ENCODE assay signal across 10 cellular contexts in genomic region chr2:102417946-102418345, GRCh38. TPM values are rescaled to one million over a fixed set of nuclear protein-coding genes. Genes with fewer than 3 reads are reported as not detected.
DNase-seq lines count a peak whose midpoint lies in the region; ATAC-seq and TF ChIP-seq lines count a peak whose summit lies in the region.
"Had no signal": no experiment of that assay in that cellular context is flagged by ENCODE, and none has a peak within 500 bp of the region (broad histone marks: within the 10 kb centered on the region; RNA-seq: fewer than 3 reads in every experiment).

No MANE protein-coding gene starts in this region.

- no peaks in the 10 kb centered on the region for H3K9me3 ChIP-seq in lower lobe of right lung
- H3K9me3 ChIP-seq in effector memory CD4-positive, alpha-beta T cell (ENCODE audit: control insufficient read depth, low read length) = no peaks in the 10 kb centered on the region

- POLR2A ChIA-PET in activated CD4-positive, alpha-beta memory T cell treated with anti-CD3 and anti-CD28 coated beads for 36 hours (lab: Charles Lee) = no interaction called here

- CTCF ChIA-PET in activated naive CD4-positive, alpha-beta T cell treated with anti-CD3 and anti-CD28 coated beads, Interleukin-2, amount 10 ng/mL, durations not matched to agents 7 days and 5 days (lab: Charles Lee) = interaction anchor here (1.0 to 5.1 kb wide), 6 partner anchors 25 to 178 kb away, joined by 3 to 21 read pairs (median 5); no protein-coding TSS in a partner anchor
- CTCF ChIA-PET in activated CD4-positive, alpha-beta memory T cell treated with anti-CD3 and anti-CD28 coated beads for 36 hours (lab: Charles Lee) = interaction anchor here (0.9 to 1.5 kb wide), 4 partner anchors 16 to 49 kb away, joined by 3 to 4 read pairs (median 3); no protein-coding TSS in a partner anchor

- no peaks in the 10 kb centered on the region for H3K27me3 Mint-ChIP-seq in activated naive CD4-positive, alpha-beta T cell treated with anti-CD3 and anti-CD28 coated beads, Interleukin-2, amount 10 ng/mL, durations not matched to agents 7 days and 5 days
- H3K27me3 Mint-ChIP-seq in activated CD4-positive, alpha-beta memory T cell treated with anti-CD3 and anti-CD28 coated beads for 36 hours = peaks cover 6% of the 10 kb centered on the region

- DNase-seq in activated naive CD4-positive, alpha-beta T cell treated with anti-CD3 and anti-CD28 coated beads, Interleukin-2, amount 10 ng/mL, durations not matched to agents 7 days and 5 days = peak; percentile 34
- DNase-seq in activated naive CD4-positive, alpha-beta T cell (lab: John Stamatoyannopoulos, UW) = no peak
- DNase-seq in activated CD4-positive, alpha-beta memory T cell treated with anti-CD3 and anti-CD28 coated beads for 36 hours = no peak
- DNase-seq in lower lobe of right lung (no peak), NCI-H146 treated with DMSO at 0.1 percent for 48 hours (lab: John Stamatoyannopoulos, UW; ENCODE audit: unreplicated experiment) (no peak), NCI-H524 treated with DMSO at 0.1 percent for 48 hours (lab: John Stamatoyannopoulos, UW) (no peak)
- no peak for DNase-seq in effector memory CD4-positive, alpha-beta T cell
- DNase-seq: effector CD4-positive, alpha-beta T cell had no signal

- no peak overlapping the region for H3K4me3 ChIP-seq in lower lobe of right lung
- H3K4me3 ChIP-seq in effector memory CD4-positive, alpha-beta T cell (ENCODE audit: insufficient read depth, low read depth, low read length, poor library complexity, severe bottlenecking) = no peak overlapping the region
- H3K4me3 ChIP-seq: neural progenitor cell had no signal

- H3K36me3 ChIP-seq in lower lobe of right lung = no peaks in the 10 kb centered on the region
- no peaks in the 10 kb centered on the region for H3K36me3 ChIP-seq in effector memory CD4-positive, alpha-beta T cell (ENCODE audit: control insufficient read depth, insufficient read depth, low read length)
- H3K36me3 ChIP-seq: neural progenitor cell had no signal

- H3K4me3 Mint-ChIP-seq in activated naive CD4-positive, alpha-beta T cell treated with anti-CD3 and anti-CD28 coated beads, Interleukin-2, amount 10 ng/mL, durations not matched to agents 7 days and 5 days = peak overlapping the region; percentile 37
- peak overlapping the region; percentile 17 for H3K4me3 Mint-ChIP-seq in activated CD4-positive, alpha-beta memory T cell treated with anti-CD3 and anti-CD28 coated beads for 36 hours
- H3K4me3 Mint-ChIP-seq: neural progenitor cell had no signal

- intact Hi-C loops in activated CD4-positive, alpha-beta memory T cell treated with anti-CD3 and anti-CD28 coated beads for 36 hours (cut with micrococcal nuclease) = loop anchor here (1.0 to 2.0 kb wide), 4 partner anchors 19 to 159 kb away; no protein-coding TSS in a partner anchor
- intact Hi-C loops in lower lobe of right lung (cut with DNase I) = no loop called here

- no peak overlapping the region for H3K27ac ChIP-seq in lower lobe of right lung
- no peak overlapping the region for H3K27ac ChIP-seq in effector memory CD4-positive, alpha-beta T cell (ENCODE audit: insufficient read depth, low read length, poor library complexity, severe bottlenecking)
- H3K27ac ChIP-seq: neural progenitor cell had no signal

- no peak for TF ChIP-seq CTCF in lower lobe of right lung (IDR thresholded peaks at IDR 0.05)

- no peaks in the 10 kb centered on the region for H3K4me1 ChIP-seq in lower lobe of right lung
- H3K4me1 ChIP-seq in effector memory CD4-positive, alpha-beta T cell (ENCODE audit: control insufficient read depth, insufficient read depth, low read length, poor library complexity, severe bottlenecking) = peaks cover 16% of the 10 kb centered on the region
- H3K4me1 ChIP-seq: neural progenitor cell had no signal

- peaks cover 13% of the 10 kb centered on the region for H3K9me3 Mint-ChIP-seq in activated naive CD4-positive, alpha-beta T cell treated with anti-CD3 and anti-CD28 coated beads, Interleukin-2, amount 10 ng/mL, durations not matched to agents 7 days and 5 days
- no peaks in the 10 kb centered on the region for H3K9me3 Mint-ChIP-seq in activated CD4-positive, alpha-beta memory T cell treated with anti-CD3 and anti-CD28 coated beads for 36 hours

- peaks cover 72% of the 10 kb centered on the region for H3K4me1 Mint-ChIP-seq in activated naive CD4-positive, alpha-beta T cell treated with anti-CD3 and anti-CD28 coated beads, Interleukin-2, amount 10 ng/mL, durations not matched to agents 7 days and 5 days
- peaks cover 53% of the 10 kb centered on the region for H3K4me1 Mint-ChIP-seq in activated CD4-positive, alpha-beta memory T cell treated with anti-CD3 and anti-CD28 coated beads for 36 hours (ENCODE audit: low read depth)
- H3K4me1 Mint-ChIP-seq: neural progenitor cell had no signal

- H3K27ac Mint-ChIP-seq in activated naive CD4-positive, alpha-beta T cell treated with anti-CD3 and anti-CD28 coated beads, Interleukin-2, amount 10 ng/mL, durations not matched to agents 7 days and 5 days = peak overlapping the region; percentile 91
- H3K27ac Mint-ChIP-seq in activated CD4-positive, alpha-beta memory T cell treated with anti-CD3 and anti-CD28 coated beads for 36 hours = peak overlapping the region; percentile 77
- H3K27ac Mint-ChIP-seq: neural progenitor cell had no signal

- ATAC-seq in HG03060 (IDR thresholded peaks at IDR 0.05; ENCODE audit: low read depth, unreplicated experiment) = peak; percentile 20
- no peak for ATAC-seq in lower lobe of right lung

- peaks cover 40% of the 10 kb centered on the region for H3K36me3 Mint-ChIP-seq in activated naive CD4-positive, alpha-beta T cell treated with anti-CD3 and anti-CD28 coated beads, Interleukin-2, amount 10 ng/mL, durations not matched to agents 7 days and 5 days
- peaks cover 6% of the 10 kb centered on the region for H3K36me3 Mint-ChIP-seq in activated CD4-positive, alpha-beta memory T cell treated with anti-CD3 and anti-CD28 coated beads for 36 hours
- H3K36me3 Mint-ChIP-seq: neural progenitor cell had no signal

- no peaks in the 10 kb centered on the region for H3K27me3 ChIP-seq in lower lobe of right lung (ENCODE audit: low read depth)
- H3K27me3 ChIP-seq in effector memory CD4-positive, alpha-beta T cell (replicated peaks; ENCODE audit: control insufficient read depth, insufficient read depth, low read length, poor library complexity, severe bottlenecking) = no peaks in the 10 kb centered on the region
- H3K27me3 ChIP-seq: neural progenitor cell had no signal

RNA-seq across cellular contexts. Expression of gene IL18RAP, which starts 5.0 kb away (rescaled TPM):
- 10 to 100 TPM in 1 of 2 experiments, 1 to 10 TPM in 1; 9.0 to 10.6 TPM for total RNA-seq in activated CD4-positive, alpha-beta memory T cell treated with anti-CD3 and anti-CD28 coated beads for 36 hours
- total RNA-seq in lower lobe of right lung = 6.8 TPM

RNA-seq across cellular contexts. Expression of gene SLC9A4, which starts 55.1 kb away (rescaled TPM):
- under 1 TPM in 1 of 2 experiments, not detected in 1; 0.10 TPM for total RNA-seq in activated CD4-positive, alpha-beta memory T cell treated with anti-CD3 and anti-CD28 coated beads for 36 hours
- not detected for total RNA-seq in lower lobe of right lung
